ENCODE assay signal across 2 cellular contexts in the genomic region with DNA sequence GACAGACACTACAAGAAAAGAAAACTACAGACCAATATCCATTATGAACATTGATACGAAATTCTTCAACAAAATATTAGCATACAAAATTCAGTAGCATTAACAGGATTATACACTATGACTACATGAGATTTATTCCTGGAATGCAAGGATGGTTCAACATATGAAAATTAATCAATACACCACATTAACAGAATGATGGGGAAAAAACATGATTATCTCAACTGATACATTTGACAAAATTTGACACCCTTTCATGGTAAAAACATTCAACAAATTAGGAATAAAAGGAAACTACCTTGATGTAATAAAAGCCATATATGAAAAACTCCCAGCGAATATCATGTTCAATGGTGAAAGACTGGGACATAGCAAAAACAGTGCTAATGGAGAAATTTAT.
TF ChIP-seq lines count a peak whose summit lies in the region.

No MANE protein-coding gene starts in this region.

TF ChIP-seq in HEK293, 187 proteins besides CTCF, POLR2A, EP300 and RAD21:
- peak; percentile 72 for TF ChIP-seq SETDB1 (IDR thresholded peaks at IDR 0.05; ENCODE audit: insufficient read length, low read length)
- no peak for TF ChIP-seq ZNF449 (tag by site-specific recombination; IDR thresholded peaks at IDR 0.05)
- TF ChIP-seq ZNF548 (tag by site-specific recombination; IDR thresholded peaks at IDR 0.05): no peak
- TF ChIP-seq ZNF416 (tag by site-specific recombination; IDR thresholded peaks at IDR 0.05): no peak
- no peak for TF ChIP-seq ZFP37 (tag by site-specific recombination; IDR thresholded peaks at IDR 0.05)
- TF ChIP-seq, protein P1, sequence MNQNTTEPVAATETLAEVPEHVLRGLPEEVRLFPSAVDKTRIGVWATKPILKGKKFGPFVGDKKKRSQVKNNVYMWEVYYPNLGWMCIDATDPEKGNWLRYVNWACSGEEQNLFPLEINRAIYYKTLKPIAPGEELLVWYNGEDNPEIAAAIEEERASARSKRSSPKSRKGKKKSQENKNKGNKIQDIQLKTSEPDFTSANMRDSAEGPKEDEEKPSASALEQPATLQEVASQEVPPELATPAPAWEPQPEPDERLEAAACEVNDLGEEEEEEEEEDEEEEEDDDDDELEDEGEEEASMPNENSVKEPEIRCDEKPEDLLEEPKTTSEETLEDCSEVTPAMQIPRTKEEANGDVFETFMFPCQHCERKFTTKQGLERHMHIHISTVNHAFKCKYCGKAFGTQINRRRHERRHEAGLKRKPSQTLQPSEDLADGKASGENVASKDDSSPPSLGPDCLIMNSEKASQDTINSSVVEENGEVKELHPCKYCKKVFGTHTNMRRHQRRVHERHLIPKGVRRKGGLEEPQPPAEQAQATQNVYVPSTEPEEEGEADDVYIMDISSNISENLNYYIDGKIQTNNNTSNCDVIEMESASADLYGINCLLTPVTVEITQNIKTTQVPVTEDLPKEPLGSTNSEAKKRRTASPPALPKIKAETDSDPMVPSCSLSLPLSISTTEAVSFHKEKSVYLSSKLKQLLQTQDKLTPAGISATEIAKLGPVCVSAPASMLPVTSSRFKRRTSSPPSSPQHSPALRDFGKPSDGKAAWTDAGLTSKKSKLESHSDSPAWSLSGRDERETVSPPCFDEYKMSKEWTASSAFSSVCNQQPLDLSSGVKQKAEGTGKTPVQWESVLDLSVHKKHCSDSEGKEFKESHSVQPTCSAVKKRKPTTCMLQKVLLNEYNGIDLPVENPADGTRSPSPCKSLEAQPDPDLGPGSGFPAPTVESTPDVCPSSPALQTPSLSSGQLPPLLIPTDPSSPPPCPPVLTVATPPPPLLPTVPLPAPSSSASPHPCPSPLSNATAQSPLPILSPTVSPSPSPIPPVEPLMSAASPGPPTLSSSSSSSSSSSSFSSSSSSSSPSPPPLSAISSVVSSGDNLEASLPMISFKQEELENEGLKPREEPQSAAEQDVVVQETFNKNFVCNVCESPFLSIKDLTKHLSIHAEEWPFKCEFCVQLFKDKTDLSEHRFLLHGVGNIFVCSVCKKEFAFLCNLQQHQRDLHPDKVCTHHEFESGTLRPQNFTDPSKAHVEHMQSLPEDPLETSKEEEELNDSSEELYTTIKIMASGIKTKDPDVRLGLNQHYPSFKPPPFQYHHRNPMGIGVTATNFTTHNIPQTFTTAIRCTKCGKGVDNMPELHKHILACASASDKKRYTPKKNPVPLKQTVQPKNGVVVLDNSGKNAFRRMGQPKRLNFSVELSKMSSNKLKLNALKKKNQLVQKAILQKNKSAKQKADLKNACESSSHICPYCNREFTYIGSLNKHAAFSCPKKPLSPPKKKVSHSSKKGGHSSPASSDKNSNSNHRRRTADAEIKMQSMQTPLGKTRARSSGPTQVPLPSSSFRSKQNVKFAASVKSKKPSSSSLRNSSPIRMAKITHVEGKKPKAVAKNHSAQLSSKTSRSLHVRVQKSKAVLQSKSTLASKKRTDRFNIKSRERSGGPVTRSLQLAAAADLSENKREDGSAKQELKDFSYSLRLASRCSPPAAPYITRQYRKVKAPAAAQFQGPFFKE (tag by site-specific recombination; IDR thresholded peaks at IDR 0.05; ENCODE audit: borderline replicate concordance): no peak
- no peak for TF ChIP-seq ZNF311 (tag by site-specific recombination; IDR thresholded peaks at IDR 0.05; ENCODE audit: borderline replicate concordance)

TF ChIP-seq in K562, 482 proteins besides CTCF, POLR2A, EP300 and RAD21:
- TF ChIP-seq FOXA1 (IDR thresholded peaks at IDR 0.05; ENCODE audit: borderline replicate concordance): no peak
- TF ChIP-seq ZNF324 (CRISPR knock-in tag; IDR thresholded peaks at IDR 0.05): peak; percentile 97
- TF ChIP-seq CBX3 (IDR thresholded peaks at IDR 0.05; ENCODE audit: borderline replicate concordance in 1 of 2, low read length in 2 of 2): 0 out of 3 replicates have a peak, but pooled peaks of 1 of the 2 experiments have one; percentile 11
